In genomic region chr4:91228659-91229058, GRCh38 we compare ENCODE assay signal across 25 cellular contexts.
"Had no signal": no experiment of that assay in that cellular context is flagged by ENCODE, and none has a peak within 500 bp of the region (broad histone marks: within the 10 kb centered on the region; RNA-seq: fewer than 3 reads in every experiment).

No MANE protein-coding gene starts in this region.

- H3K27ac ChIP-seq: neural progenitor cell, ovary, parathyroid adenoma, psoas muscle, right lobe of liver, sigmoid colon, stomach, thoracic aorta, thyroid gland, tibial nerve, upper lobe of left lung, vagina had no signal

- H3K36me3 ChIP-seq: neural progenitor cell, ovary, right lobe of liver, sigmoid colon, stomach, thoracic aorta, thyroid gland, tibial nerve, upper lobe of left lung, vagina had no signal

- H2AFZ ChIP-seq: neural progenitor cell, parathyroid adenoma had no signal

- H3K27me3 ChIP-seq: neural progenitor cell, ovary, right lobe of liver, sigmoid colon, stomach, thyroid gland, tibial nerve, upper lobe of left lung, vagina had no signal

- H3K9ac ChIP-seq: neural progenitor cell, parathyroid adenoma had no signal

- H3K4me2 ChIP-seq: neural progenitor cell had no signal

- H3K4me3 ChIP-seq: neural progenitor cell, ovary, psoas muscle, right lobe of liver, sigmoid colon, stomach, thoracic aorta, thyroid gland, tibial nerve, upper lobe of left lung, vagina had no signal

- ATAC-seq: psoas muscle; right cardiac atrium; right lobe of liver; stimulated activated effector memory CD8-positive, alpha-beta T cell treated with anti-CD3 and anti-CD28 coated beads, Interleukin-12 subunit alpha, Interleukin-12 subunit beta, amount 100 ng/mL, for 72 hours; stimulated activated naive B cell treated with anti-CD40 and anti-IgM and Interleukin-4, amounts not matched to agents 10 μg/mL and 1 μg/mL and 100 μg/mL, for 72 hours had no signal

- H3K79me2 ChIP-seq: parathyroid adenoma had no signal

- H3K9me3 ChIP-seq: ovary, psoas muscle, right lobe of liver, sigmoid colon, stomach, thoracic aorta, thyroid gland, tibial nerve, upper lobe of left lung, vagina had no signal

- DNase-seq: occipital lobe; ovary; posterior cingulate gyrus; psoas muscle; right cardiac atrium; right lobe of liver; sigmoid colon; small intestine; stimulated activated CD4-positive, alpha-beta T cell treated with anti-CD3 and anti-CD28 coated beads, Interleukin-15, amount 100 ng/mL, for 24 hours; stimulated activated CD4-positive, alpha-beta T cell treated with anti-CD3 and anti-CD28 coated beads, Interleukin-2, amount 100 ng/mL, for 24 hours; stimulated activated CD4-positive, alpha-beta T cell treated with anti-CD3 and anti-CD28 coated beads, Interleukin-2, amount 100 ng/mL, for 48 hours; stimulated activated CD4-positive, alpha-beta T cell treated with anti-CD3 and anti-CD28 coated beads, Interleukin-4, amount 100 ng/mL, for 24 hours; stimulated activated naive B cell treated with anti-CD40 and anti-IgM and Interleukin-4, amounts not matched to agents 10 μg/mL and 1 μg/mL and 100 μg/mL, for 72 hours; stimulated activated naive CD4-positive, alpha-beta T cell treated with Interleukin-2 at 50 U/mL for 16 hours; stomach; thyroid gland; trophoblast cell; upper lobe of left lung had no signal

- FAIRE-seq: urothelium cell line had no signal

- H3K4me1 ChIP-seq: neural progenitor cell, parathyroid adenoma, psoas muscle, right lobe of liver, sigmoid colon, stomach, thyroid gland, tibial nerve, upper lobe of left lung, vagina had no signal
